Comparison of ENCODE assay signal across 1 cellular context in the genomic region with DNA sequence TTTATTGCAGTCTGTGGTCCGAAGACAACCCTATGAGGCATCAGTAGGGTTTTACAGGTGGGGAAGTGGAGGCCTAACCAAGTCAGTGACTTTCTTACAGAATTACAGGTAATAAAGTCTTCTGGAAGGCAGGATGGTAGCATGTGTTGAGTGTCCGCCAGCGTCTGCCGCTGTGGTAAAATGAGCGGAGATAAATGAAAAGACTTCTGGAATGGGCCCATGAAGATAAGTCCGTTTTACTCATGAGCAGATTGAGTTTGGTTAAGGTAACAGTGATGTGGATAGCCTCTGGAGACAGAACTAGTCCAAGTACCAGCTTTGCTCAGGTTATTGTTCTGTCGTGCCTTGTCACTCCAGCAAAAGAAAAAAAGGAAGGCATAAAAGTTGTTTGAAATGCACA.
TF ChIP-seq lines count a peak whose summit lies in the region.

No MANE protein-coding gene starts in this region.

TF ChIP-seq in H1, 55 proteins besides CTCF, POLR2A, EP300 and RAD21:
- TF ChIP-seq SP4 (IDR thresholded peaks at IDR 0.05; ENCODE audit: low read length) (no peak), RFX5 (IDR thresholded peaks at IDR 0.05; ENCODE audit: borderline replicate concordance, low read depth, low read length) (no peak), CHD7 (IDR thresholded peaks at IDR 0.05; ENCODE audit: insufficient replicate concordance, low read length) (no peak), CREB1 (IDR thresholded peaks at IDR 0.05) (no peak), CHD2 (IDR thresholded peaks at IDR 0.05; ENCODE audit: low read length) (no peak), TBP (IDR thresholded peaks at IDR 0.05; ENCODE audit: low read depth, low read length) (no peak), BCL11A (IDR thresholded peaks at IDR 0.05; ENCODE audit: low read depth in 2 of 2, low read length in 2 of 2) (no peak), MAFK (IDR thresholded peaks at IDR 0.05; ENCODE audit: low read depth, low read length) (no peak), KDM4A (IDR thresholded peaks at IDR 0.05; ENCODE audit: low read depth, low read length, severe bottlenecking) (no peak), KDM5A (IDR thresholded peaks at IDR 0.05; ENCODE audit: low read length) (no peak), PHF8 (conservative IDR thresholded peaks at IDR 0.05; ENCODE audit: low read depth, low read length) (no peak), POLR2AphosphoS5 (IDR thresholded peaks at IDR 0.05; ENCODE audit: low read depth, low read length) (no peak)
- TF ChIP-seq, protein P1, sequence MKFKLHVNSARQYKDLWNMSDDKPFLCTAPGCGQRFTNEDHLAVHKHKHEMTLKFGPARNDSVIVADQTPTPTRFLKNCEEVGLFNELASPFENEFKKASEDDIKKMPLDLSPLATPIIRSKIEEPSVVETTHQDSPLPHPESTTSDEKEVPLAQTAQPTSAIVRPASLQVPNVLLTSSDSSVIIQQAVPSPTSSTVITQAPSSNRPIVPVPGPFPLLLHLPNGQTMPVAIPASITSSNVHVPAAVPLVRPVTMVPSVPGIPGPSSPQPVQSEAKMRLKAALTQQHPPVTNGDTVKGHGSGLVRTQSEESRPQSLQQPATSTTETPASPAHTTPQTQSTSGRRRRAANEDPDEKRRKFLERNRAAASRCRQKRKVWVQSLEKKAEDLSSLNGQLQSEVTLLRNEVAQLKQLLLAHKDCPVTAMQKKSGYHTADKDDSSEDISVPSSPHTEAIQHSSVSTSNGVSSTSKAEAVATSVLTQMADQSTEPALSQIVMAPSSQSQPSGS (IDR thresholded peaks at IDR 0.05; ENCODE audit: low read length) = no peak
